ENCODE assay signal across 1 cellular context in the genomic region with DNA sequence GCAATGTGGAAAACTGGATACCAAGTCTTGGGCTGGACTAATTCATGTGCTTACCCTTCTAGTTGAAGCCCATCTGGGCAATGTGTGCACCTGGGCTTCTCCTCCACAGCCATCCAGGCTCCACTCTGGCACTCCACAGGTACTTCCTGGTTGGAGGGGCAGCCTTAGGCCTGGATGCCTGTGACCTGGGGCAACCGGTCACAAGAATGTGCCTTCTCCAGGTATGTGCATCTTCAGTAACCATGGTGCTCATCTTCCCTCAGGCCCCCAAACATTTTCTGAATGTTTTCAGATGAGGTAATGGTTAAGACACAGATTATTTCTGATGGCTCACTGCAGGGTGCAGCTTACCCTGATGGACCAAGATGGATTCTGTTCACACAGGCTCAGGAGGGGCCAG.
TF ChIP-seq lines count a peak whose summit lies in the region.

No MANE protein-coding gene starts in this region.

TF ChIP-seq in HEK293, 187 proteins besides CTCF, POLR2A, EP300 and RAD21:
- TF ChIP-seq ZFHX2 (tag by site-specific recombination; conservative IDR thresholded peaks at IDR 0.05), result no peak
- TF ChIP-seq GLIS1 (tag by site-specific recombination; IDR thresholded peaks at IDR 0.05), result no peak
- TF ChIP-seq, protein P1, sequence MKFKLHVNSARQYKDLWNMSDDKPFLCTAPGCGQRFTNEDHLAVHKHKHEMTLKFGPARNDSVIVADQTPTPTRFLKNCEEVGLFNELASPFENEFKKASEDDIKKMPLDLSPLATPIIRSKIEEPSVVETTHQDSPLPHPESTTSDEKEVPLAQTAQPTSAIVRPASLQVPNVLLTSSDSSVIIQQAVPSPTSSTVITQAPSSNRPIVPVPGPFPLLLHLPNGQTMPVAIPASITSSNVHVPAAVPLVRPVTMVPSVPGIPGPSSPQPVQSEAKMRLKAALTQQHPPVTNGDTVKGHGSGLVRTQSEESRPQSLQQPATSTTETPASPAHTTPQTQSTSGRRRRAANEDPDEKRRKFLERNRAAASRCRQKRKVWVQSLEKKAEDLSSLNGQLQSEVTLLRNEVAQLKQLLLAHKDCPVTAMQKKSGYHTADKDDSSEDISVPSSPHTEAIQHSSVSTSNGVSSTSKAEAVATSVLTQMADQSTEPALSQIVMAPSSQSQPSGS (tag by site-specific recombination; IDR thresholded peaks at IDR 0.05; ENCODE audit: low read depth), result peak; percentile 48
